1 cellular context compared by ENCODE assay signal in the genomic region with DNA sequence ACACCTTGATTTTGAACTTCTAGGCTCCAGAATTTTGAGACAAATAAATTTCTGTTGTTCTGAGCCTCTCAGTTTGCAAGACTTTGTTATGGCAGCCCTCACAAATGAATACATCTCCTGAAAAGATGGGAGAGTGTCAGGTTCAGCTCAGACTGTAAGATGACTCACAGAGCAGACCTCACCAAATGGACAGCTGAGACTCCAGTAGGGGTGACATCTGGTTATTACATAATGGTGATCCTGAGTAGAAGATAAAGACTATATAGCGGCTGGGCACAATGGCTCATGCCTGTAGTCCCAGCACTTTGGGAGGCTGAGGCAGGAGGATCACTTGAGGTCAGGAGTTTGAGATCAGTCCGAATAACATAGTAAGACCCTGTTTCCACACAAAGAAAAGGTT.
TF ChIP-seq lines count a peak whose summit lies in the region.

No MANE protein-coding gene starts in this region.

TF ChIP-seq in GM23338, 12 proteins besides CTCF, POLR2A, EP300 and RAD21 (continued from another document):
- TF ChIP-seq, protein P1, sequence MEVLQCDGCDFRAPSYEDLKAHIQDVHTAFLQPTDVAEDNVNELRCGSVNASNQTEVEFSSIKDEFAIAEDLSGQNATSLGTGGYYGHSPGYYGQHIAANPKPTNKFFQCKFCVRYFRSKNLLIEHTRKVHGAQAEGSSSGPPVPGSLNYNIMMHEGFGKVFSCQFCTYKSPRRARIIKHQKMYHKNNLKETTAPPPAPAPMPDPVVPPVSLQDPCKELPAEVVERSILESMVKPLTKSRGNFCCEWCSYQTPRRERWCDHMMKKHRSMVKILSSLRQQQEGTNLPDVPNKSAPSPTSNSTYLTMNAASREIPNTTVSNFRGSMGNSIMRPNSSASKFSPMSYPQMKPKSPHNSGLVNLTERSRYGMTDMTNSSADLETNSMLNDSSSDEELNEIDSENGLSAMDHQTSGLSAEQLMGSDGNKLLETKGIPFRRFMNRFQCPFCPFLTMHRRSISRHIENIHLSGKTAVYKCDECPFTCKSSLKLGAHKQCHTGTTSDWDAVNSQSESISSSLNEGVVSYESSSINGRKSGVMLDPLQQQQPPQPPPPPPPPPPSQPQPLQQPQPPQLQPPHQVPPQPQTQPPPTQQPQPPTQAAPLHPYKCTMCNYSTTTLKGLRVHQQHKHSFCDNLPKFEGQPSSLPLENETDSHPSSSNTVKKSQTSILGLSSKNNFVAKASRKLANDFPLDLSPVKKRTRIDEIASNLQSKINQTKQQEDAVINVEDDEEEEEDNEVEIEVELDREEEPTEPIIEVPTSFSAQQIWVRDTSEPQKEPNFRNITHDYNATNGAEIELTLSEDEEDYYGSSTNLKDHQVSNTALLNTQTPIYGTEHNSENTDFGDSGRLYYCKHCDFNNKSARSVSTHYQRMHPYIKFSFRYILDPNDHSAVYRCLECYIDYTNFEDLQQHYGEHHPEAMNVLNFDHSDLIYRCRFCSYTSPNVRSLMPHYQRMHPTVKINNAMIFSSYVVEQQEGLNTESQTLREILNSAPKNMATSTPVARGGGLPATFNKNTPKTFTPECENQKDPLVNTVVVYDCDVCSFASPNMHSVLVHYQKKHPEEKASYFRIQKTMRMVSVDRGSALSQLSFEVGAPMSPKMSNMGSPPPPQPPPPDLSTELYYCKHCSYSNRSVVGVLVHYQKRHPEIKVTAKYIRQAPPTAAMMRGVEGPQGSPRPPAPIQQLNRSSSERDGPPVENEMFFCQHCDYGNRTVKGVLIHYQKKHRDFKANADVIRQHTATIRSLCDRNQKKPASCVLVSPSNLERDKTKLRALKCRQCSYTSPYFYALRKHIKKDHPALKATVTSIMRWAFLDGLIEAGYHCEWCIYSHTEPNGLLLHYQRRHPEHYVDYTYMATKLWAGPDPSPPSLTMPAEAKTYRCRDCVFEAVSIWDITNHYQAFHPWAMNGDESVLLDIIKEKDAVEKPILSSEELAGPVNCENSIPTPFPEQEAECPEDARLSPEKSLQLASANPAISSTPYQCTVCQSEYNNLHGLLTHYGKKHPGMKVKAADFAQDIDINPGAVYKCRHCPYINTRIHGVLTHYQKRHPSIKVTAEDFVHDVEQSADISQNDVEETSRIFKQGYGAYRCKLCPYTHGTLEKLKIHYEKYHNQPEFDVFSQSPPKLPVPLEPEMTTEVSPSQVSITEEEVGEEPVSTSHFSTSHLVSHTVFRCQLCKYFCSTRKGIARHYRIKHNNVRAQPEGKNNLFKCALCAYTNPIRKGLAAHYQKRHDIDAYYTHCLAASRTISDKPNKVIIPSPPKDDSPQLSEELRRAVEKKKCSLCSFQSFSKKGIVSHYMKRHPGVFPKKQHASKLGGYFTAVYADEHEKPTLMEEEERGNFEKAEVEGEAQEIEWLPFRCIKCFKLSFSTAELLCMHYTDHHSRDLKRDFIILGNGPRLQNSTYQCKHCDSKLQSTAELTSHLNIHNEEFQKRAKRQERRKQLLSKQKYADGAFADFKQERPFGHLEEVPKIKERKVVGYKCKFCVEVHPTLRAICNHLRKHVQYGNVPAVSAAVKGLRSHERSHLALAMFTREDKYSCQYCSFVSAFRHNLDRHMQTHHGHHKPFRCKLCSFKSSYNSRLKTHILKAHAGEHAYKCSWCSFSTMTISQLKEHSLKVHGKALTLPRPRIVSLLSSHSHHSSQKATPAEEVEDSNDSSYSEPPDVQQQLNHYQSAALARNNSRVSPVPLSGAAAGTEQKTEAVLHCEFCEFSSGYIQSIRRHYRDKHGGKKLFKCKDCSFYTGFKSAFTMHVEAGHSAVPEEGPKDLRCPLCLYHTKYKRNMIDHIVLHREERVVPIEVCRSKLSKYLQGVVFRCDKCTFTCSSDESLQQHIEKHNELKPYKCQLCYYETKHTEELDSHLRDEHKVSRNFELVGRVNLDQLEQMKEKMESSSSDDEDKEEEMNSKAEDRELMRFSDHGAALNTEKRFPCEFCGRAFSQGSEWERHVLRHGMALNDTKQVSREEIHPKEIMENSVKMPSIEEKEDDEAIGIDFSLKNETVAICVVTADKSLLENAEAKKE (CRISPR knock-in tag; IDR thresholded peaks at IDR 0.05) = no peak
- TF ChIP-seq CREB1 (CRISPR knock-in tag; IDR thresholded peaks at IDR 0.05; ENCODE audit: low read depth) = no peak
